1 cellular context compared by ENCODE assay signal in the genomic region with DNA sequence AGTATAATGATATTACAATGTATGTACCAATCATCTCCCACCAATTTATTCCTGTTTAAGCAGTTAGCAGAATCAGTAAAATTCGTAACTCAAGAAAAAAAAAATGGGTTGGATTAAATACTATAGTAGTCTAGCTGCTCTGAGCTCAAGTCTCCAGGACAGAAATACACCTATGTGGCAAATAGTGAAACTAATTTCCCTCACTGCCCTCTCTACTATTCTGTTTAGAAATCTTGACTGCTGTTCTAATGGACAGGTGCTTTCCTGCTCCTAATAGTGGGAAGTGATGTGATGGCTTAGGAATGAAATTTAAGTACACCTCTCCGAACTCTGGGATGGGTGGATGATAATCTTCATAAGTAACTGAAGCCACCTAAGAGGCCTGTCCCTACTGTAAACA.
TF ChIP-seq lines count a peak whose summit lies in the region.

No MANE protein-coding gene starts in this region.

TF ChIP-seq in GM12878, 131 proteins besides CTCF, POLR2A, EP300 and RAD21:
- no peak for TF ChIP-seq SMC3 (IDR thresholded peaks at IDR 0.05; ENCODE audit: borderline replicate concordance, low read length)
- TF ChIP-seq IKZF1 (conservative IDR thresholded peaks at IDR 0.05): peak; percentile 35
- no peak for TF ChIP-seq MEF2B (IDR thresholded peaks at IDR 0.05; ENCODE audit: partially characterized antibody, poor library complexity, severe bottlenecking)
- TF ChIP-seq BRCA1 (IDR thresholded peaks at IDR 0.05; ENCODE audit: low read depth, low read length): no peak
- TF ChIP-seq CHD4 (IDR thresholded peaks at IDR 0.05): no peak
- no peak for TF ChIP-seq ZNF274 (IDR thresholded peaks at IDR 0.05; ENCODE audit: insufficient read depth, insufficient read length)
- TF ChIP-seq GABPA (IDR thresholded peaks at IDR 0.05; ENCODE audit: low read depth): 0 out of 2 replicates have a peak, but pooled peaks have one; percentile 3
- no peak for TF ChIP-seq PML (IDR thresholded peaks at IDR 0.05; ENCODE audit: low read length)
- TF ChIP-seq, protein P1, sequence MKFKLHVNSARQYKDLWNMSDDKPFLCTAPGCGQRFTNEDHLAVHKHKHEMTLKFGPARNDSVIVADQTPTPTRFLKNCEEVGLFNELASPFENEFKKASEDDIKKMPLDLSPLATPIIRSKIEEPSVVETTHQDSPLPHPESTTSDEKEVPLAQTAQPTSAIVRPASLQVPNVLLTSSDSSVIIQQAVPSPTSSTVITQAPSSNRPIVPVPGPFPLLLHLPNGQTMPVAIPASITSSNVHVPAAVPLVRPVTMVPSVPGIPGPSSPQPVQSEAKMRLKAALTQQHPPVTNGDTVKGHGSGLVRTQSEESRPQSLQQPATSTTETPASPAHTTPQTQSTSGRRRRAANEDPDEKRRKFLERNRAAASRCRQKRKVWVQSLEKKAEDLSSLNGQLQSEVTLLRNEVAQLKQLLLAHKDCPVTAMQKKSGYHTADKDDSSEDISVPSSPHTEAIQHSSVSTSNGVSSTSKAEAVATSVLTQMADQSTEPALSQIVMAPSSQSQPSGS (IDR thresholded peaks at IDR 0.05; ENCODE audit: low read length): no peak
- TF ChIP-seq, protein P2, sequence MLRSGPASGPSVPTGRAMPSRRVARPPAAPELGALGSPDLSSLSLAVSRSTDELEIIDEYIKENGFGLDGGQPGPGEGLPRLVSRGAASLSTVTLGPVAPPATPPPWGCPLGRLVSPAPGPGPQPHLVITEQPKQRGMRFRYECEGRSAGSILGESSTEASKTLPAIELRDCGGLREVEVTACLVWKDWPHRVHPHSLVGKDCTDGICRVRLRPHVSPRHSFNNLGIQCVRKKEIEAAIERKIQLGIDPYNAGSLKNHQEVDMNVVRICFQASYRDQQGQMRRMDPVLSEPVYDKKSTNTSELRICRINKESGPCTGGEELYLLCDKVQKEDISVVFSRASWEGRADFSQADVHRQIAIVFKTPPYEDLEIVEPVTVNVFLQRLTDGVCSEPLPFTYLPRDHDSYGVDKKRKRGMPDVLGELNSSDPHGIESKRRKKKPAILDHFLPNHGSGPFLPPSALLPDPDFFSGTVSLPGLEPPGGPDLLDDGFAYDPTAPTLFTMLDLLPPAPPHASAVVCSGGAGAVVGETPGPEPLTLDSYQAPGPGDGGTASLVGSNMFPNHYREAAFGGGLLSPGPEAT (IDR thresholded peaks at IDR 0.05; ENCODE audit: low read depth): no peak; the same call in 1 of the 2 replicates
- no peak for TF ChIP-seq ZSCAN29 (IDR thresholded peaks at IDR 0.05)
- TF ChIP-seq, protein P3, sequence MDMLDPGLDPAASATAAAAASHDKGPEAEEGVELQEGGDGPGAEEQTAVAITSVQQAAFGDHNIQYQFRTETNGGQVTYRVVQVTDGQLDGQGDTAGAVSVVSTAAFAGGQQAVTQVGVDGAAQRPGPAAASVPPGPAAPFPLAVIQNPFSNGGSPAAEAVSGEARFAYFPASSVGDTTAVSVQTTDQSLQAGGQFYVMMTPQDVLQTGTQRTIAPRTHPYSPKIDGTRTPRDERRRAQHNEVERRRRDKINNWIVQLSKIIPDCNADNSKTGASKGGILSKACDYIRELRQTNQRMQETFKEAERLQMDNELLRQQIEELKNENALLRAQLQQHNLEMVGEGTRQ (IDR thresholded peaks at IDR 0.05; ENCODE audit: borderline replicate concordance, low read depth, low read length): no peak
- TF ChIP-seq SMAD5 (IDR thresholded peaks at IDR 0.05; ENCODE audit: low read depth): no peak
